In genomic region chr17:1604831-1605528, GRCh38 we compare ENCODE assay signal across 18 cellular contexts. TPM values are rescaled to one million over a fixed set of nuclear protein-coding genes. Genes with fewer than 3 reads are reported as not detected.
A peak's percentile ranks its signal among the peaks of the same experiment; 100 is the strongest.
DNase-seq lines count a peak whose midpoint lies in the region; ATAC-seq, FAIRE-seq and TF ChIP-seq lines count a peak whose summit lies in the region.
"Had no signal": no experiment of that assay in that cellular context is flagged by ENCODE, and none has a peak within 500 bp of the region (broad histone marks: within the 10 kb centered on the region; RNA-seq: fewer than 3 reads in every experiment).

No MANE protein-coding gene starts in this region.

- peaks cover 50% of the 10 kb centered on the region for H3K4me1 Mint-ChIP-seq in stimulated activated memory B cell treated with anti-CD40 and anti-IgM and Interleukin-4, amounts not matched to agents 10 μg/mL and 1 μg/mL and 100 μg/mL, for 72 hours

- WGBS in prostate gland: 67% methylated on average over 35 of the region's 35 CpGs
- WGBS in small intestine, 3 donors: 69 to 89% (median 85%) methylated on average over 29 to 35 of the region's 35 CpGs

- peaks cover 8 to 43% (median 30%) of the 10 kb centered on the region in 11 experiments for H3K9me3 ChIP-seq in BLaER1 treated with 17β-estradiol and CSF1 and Interleukin-3, amounts not matched to agents 10 nM and 100 nM (replicated peaks in 1 of 11)
- H3K9me3 ChIP-seq in prostate gland (no peaks in the 10 kb centered on the region), small intestine (ENCODE audit: control insufficient read depth, low read depth) (no peaks in the 10 kb centered on the region)
- H3K9me3 ChIP-seq: lower lobe of right lung had no signal

- TF ChIP-seq POLR2A in prostate gland (IDR thresholded peaks at IDR 0.05): no peak

- H4K20me1 ChIP-seq in BLaER1 treated with 17β-estradiol and CSF1 and Interleukin-3, amounts not matched to agents 10 nM and 100 nM: peaks cover 0 to 11% (median 0%) of the 10 kb centered on the region in 11 experiments; a peak in 1 of 22 replicates

- H3K4me3 ChIP-seq in BLaER1 treated with 17β-estradiol and CSF1 and Interleukin-3, amounts not matched to agents 10 nM and 100 nM: no peak overlapping the region
- H3K4me3 ChIP-seq in prostate gland: no peak overlapping the region
- H3K4me3 ChIP-seq in small intestine (ENCODE audit: low read depth in 1 of 2, low read length in 2 of 2): no peak overlapping the region
- H3K4me3 ChIP-seq: lower lobe of right lung had no signal

- peak; percentile 43 for DNase-seq in myocyte (ENCODE audit: low read depth)
- DNase-seq in prostate gland (ENCODE audit: low spot score): no peak
- no peak for DNase-seq in NAMALWA (ENCODE audit: low spot score)
- DNase-seq in stimulated activated CD8-positive, alpha-beta memory T cell treated with anti-CD3 and anti-CD28 coated beads, Interleukin-4, amount 100 ng/mL, for 48 hours: no peak
- no peak for DNase-seq in small intestine
- DNase-seq: aorta; cerebellar nuclear complex; lower lobe of right lung; NCI-H1694 treated with DMSO at 0.1 percent for 48 hours; NCI-H510A; Right ventricle myocardium superior; stimulated activated CD4-positive, alpha-beta T cell treated with anti-CD3 and anti-CD28 coated beads, Interleukin-4, amount 100 ng/mL, for 4 hours; T-helper 1 cell; WERI-Rb-1 had no signal

- FAIRE-seq in small intestine (lab: Jason Lieb, UNC): no peak
- FAIRE-seq: endometrium had no signal

- peak overlapping the region; percentile 17 for H3K4me3 Mint-ChIP-seq in stimulated activated memory B cell treated with anti-CD40 and anti-IgM and Interleukin-4, amounts not matched to agents 10 μg/mL and 1 μg/mL and 100 μg/mL, for 72 hours

- intact Hi-C loops in prostate gland (cut with DNase I): no loop called here

- no peaks in the 10 kb centered on the region for H3K9me3 Mint-ChIP-seq in stimulated activated memory B cell treated with anti-CD40 and anti-IgM and Interleukin-4, amounts not matched to agents 10 μg/mL and 1 μg/mL and 100 μg/mL, for 72 hours

- peak overlapping the region in 1 of 11 experiments; percentile 18; a peak in 4 of 22 replicates for H3K9ac ChIP-seq in BLaER1 treated with 17β-estradiol and CSF1 and Interleukin-3, amounts not matched to agents 10 nM and 100 nM

- no peaks in the 10 kb centered on the region; a peak in 1 of 22 replicates for H3K27me3 ChIP-seq in BLaER1 treated with 17β-estradiol and CSF1 and Interleukin-3, amounts not matched to agents 10 nM and 100 nM
- H3K27me3 ChIP-seq in prostate gland (replicated peaks; ENCODE audit: insufficient read depth) (no peaks in the 10 kb centered on the region), small intestine (ENCODE audit: control insufficient read depth in 2 of 2, insufficient read depth in 2 of 2, low read length in 2 of 2) (no peaks in the 10 kb centered on the region)

- no peaks in the 10 kb centered on the region for H3K27me3 Mint-ChIP-seq in stimulated activated memory B cell treated with anti-CD40 and anti-IgM and Interleukin-4, amounts not matched to agents 10 μg/mL and 1 μg/mL and 100 μg/mL, for 72 hours

- H3K27ac ChIP-seq in BLaER1 treated with 17β-estradiol and CSF1 and Interleukin-3, amounts not matched to agents 10 nM and 100 nM: peak overlapping the region in 9 of 11 experiments; percentile 19 to 55 (median 38); a peak in 12 of 22 replicates
- H3K27ac ChIP-seq in prostate gland (no peak overlapping the region), small intestine (ENCODE audit: low read depth in 1 of 2, low read length in 1 of 2) (no peak overlapping the region)
- H3K27ac ChIP-seq: WERI-Rb-1 had no signal

- peaks cover 10 to 89% (median 73%) of the 10 kb centered on the region in 11 experiments for H3K36me3 ChIP-seq in BLaER1 treated with 17β-estradiol and CSF1 and Interleukin-3, amounts not matched to agents 10 nM and 100 nM
- H3K36me3 ChIP-seq in prostate gland (no peaks in the 10 kb centered on the region), small intestine (ENCODE audit: control insufficient read depth in 2 of 2, insufficient read depth in 2 of 2, low read length in 2 of 2) (peaks cover 0 to 2% of the 10 kb centered on the region in 2 donors)

- peak; percentile 14 for ATAC-seq in esophagus mucosa
- no peak for ATAC-seq in stimulated activated memory B cell treated with anti-CD40 and anti-IgM and Interleukin-4, amounts not matched to agents 10 μg/mL and 1 μg/mL and 100 μg/mL, for 72 hours

- peak overlapping the region; percentile 88 for H3K27ac Mint-ChIP-seq in stimulated activated memory B cell treated with anti-CD40 and anti-IgM and Interleukin-4, amounts not matched to agents 10 μg/mL and 1 μg/mL and 100 μg/mL, for 72 hours

- H3K36me3 Mint-ChIP-seq in stimulated activated memory B cell treated with anti-CD40 and anti-IgM and Interleukin-4, amounts not matched to agents 10 μg/mL and 1 μg/mL and 100 μg/mL, for 72 hours: peaks cover 49% of the 10 kb centered on the region

- H3K4me2 ChIP-seq in BLaER1 treated with 17β-estradiol and CSF1 and Interleukin-3, amounts not matched to agents 10 nM and 100 nM: peak overlapping the region in 2 of 11 experiments; percentile 36 to 56; a peak in 4 of 22 replicates

- no peak for TF ChIP-seq CTCF in prostate gland (IDR thresholded peaks at IDR 0.05)

- H3K4me1 ChIP-seq in BLaER1 treated with 17β-estradiol and CSF1 and Interleukin-3, amounts not matched to agents 10 nM and 100 nM: peaks cover 31 to 67% (median 48%) of the 10 kb centered on the region in 10 experiments
- H3K4me1 ChIP-seq in prostate gland (replicated peaks): no peaks in the 10 kb centered on the region
- H3K4me1 ChIP-seq in small intestine (ENCODE audit: control insufficient read depth in 2 of 2, insufficient read depth in 1 of 2, low read depth in 1 of 2, low read length in 1 of 2): no peaks in the 10 kb centered on the region

RNA-seq across cellular contexts. Expression of gene SLC43A2, which starts 23.7 kb away (rescaled TPM):
- total RNA-seq in esophagus mucosa (3.6 TPM), myocyte (13.9 and 15.6 TPM in 2 replicates), prostate gland (10 to 100 TPM; 11.8 to 14.8 TPM)
- 8.8 TPM for polyA plus RNA-seq in myocyte (2012)
- 10 to 100 TPM in 1 of 3 donors, 1 to 10 TPM in 2; 2.9 to 16.3 (median 3.5) TPM for polyA plus RNA-seq in small intestine

RNA-seq across cellular contexts. Expression of gene SCARF1, which starts 40.6 kb away (rescaled TPM):
- total RNA-seq in esophagus mucosa (2.3 TPM), myocyte (0.05 and 0.19 TPM in 2 replicates), prostate gland (10 to 100 TPM; 11.0 to 14.5 TPM)
- 0.26 TPM for polyA plus RNA-seq in myocyte (2012)
- polyA plus RNA-seq in small intestine: 1 to 10 TPM; 7.7 to 10.0 (median 8.9) TPM

RNA-seq across cellular contexts. Expression of gene PITPNA, which starts 42.4 kb away (rescaled TPM):
- total RNA-seq in esophagus mucosa (94.4 TPM), myocyte (25.1 and 29.9 TPM in 2 replicates), prostate gland (10 to 100 TPM; 51.6 to 57.5 TPM)
- polyA plus RNA-seq in myocyte (2012): 63.4 TPM
- polyA plus RNA-seq in small intestine: 10 to 100 TPM; 39.8 to 51.2 (median 47.8) TPM

RNA-seq across cellular contexts. Expression of gene RILP, which starts 44.7 kb away (rescaled TPM):
- total RNA-seq in esophagus mucosa (5.3 TPM), myocyte (11.0 and 20.1 TPM in 2 replicates), prostate gland (10 to 100 TPM; 16.9 to 24.4 TPM)
- 6.3 TPM for polyA plus RNA-seq in myocyte (2012)
- 100 to 1,000 TPM in 1 of 3 donors, 10 to 100 TPM in 2; 24.1 to 122 (median 85.7) TPM for polyA plus RNA-seq in small intestine

Comparison
In these comparisons a context has a peak if more than half of its experiments do, and no peak if none do; other contexts are left out.
1. H3K27ac ChIP-seq: peak in BLaER1 treated with 17β-estradiol and CSF1 and Interleukin-3, amounts not matched to agents 10 nM and 100 nM (9 of 11); none in prostate gland (0 of 2) and small intestine (0 of 2).